18 cellular contexts compared by ENCODE assay signal in genomic region chr7:6658618-6659345, GRCh38. TPM values are rescaled to one million over a fixed set of nuclear protein-coding genes. Genes with fewer than 3 reads are reported as not detected.
DNase-seq lines count a peak whose midpoint lies in the region; ATAC-seq, FAIRE-seq and TF ChIP-seq lines count a peak whose summit lies in the region.
"Had no signal": no experiment of that assay in that cellular context is flagged by ENCODE, and none has a peak within 500 bp of the region (broad histone marks: within the 10 kb centered on the region; RNA-seq: fewer than 3 reads in every experiment).

No MANE protein-coding gene starts in this region.

- no peak overlapping the region for H3K27ac Mint-ChIP-seq in activated CD4-positive, alpha-beta T cell treated with anti-CD3 and anti-CD28 coated beads for 36 hours
- H3K27ac Mint-ChIP-seq: activated CD4-positive, alpha-beta memory T cell treated with anti-CD3 and anti-CD28 coated beads, Interleukin-2, amount 10 ng/mL, durations not matched to agents 7 days and 5 days had no signal

- H3K27me3 Mint-ChIP-seq in activated CD4-positive, alpha-beta T cell treated with anti-CD3 and anti-CD28 coated beads for 36 hours: no peaks in the 10 kb centered on the region

- no peak for DNase-seq in activated CD4-positive, alpha-beta T cell treated with anti-CD3 and anti-CD28 coated beads for 36 hours
- no peak for DNase-seq in activated CD4-positive, alpha-beta T cell treated with anti-CD3 and anti-CD28 coated beads, Interleukin-2, amount 50 U/mL, for 4 hours
- DNase-seq in H54 (ENCODE audit: insufficient read length, low spot score): peak; percentile 74
- DNase-seq in K562 (ENCODE audit: extremely low read depth in 1 of 4, low spot score in 3 of 4): no peak
- peak; percentile 77 for DNase-seq in osteoblast (ENCODE audit: insufficient read length, low spot score, missing footprints)
- no peak for DNase-seq in Right ventricle myocardium superior
- DNase-seq in NCI-H1694 treated with DMSO at 0.1 percent for 48 hours (lab: John Stamatoyannopoulos, UW): no peak
- DNase-seq in suprapubic skin (ENCODE audit: low spot score in 2 of 2): no peak
- DNase-seq: ACHN; activated CD4-positive, alpha-beta memory T cell treated with anti-CD3 and anti-CD28 coated beads, Interleukin-2, amount 10 ng/mL, durations not matched to agents 7 days and 5 days; aorta; GDM1; naive B cell; psoas muscle; stimulated activated naive CD4-positive, alpha-beta T cell had no signal

- in situ Hi-C loops in K562 (cut with MboI): no loop called here

- no TSS peak for BruUV-seq in K562 (replicated peaks; lab: Mats Ljungman, UMichigan)

- POLR2A ChIA-PET in activated CD4-positive, alpha-beta T cell treated with anti-CD3 and anti-CD28 coated beads for 36 hours (lab: Charles Lee): no interaction called here
- POLR2A ChIA-PET in K562 (lab: Yijun Ruan, JAX): interaction anchor here (0.8 to 1.0 kb wide), 3 partner anchors 9 to 19 kb away, joined by 3 to 4 read pairs (median 3); no protein-coding TSS in a partner anchor

- FAIRE-seq in H54 (lab: Jason Lieb, UNC) (no peak), K562 (lab: Jason Lieb, UNC) (peak; percentile 32)
- FAIRE-seq: colon had no signal

- H3K9me1 ChIP-seq in K562 (ENCODE audit: control insufficient read depth, insufficient read depth, low read length): no peaks in the 10 kb centered on the region

- no peak for TF ChIP-seq EP300 in K562 (IDR thresholded peaks at IDR 0.05; ENCODE audit: low read length)
- no peak for TF ChIP-seq EP300 in suprapubic skin (IDR thresholded peaks at IDR 0.05)

- ATAC-seq in activated CD4-positive, alpha-beta T cell treated with anti-CD3 and anti-CD28 coated beads for 36 hours: peak; percentile 67
- ATAC-seq in K562: peak; percentile 46
- no peak for ATAC-seq in Right ventricle myocardium superior (ENCODE audit: poor library complexity)
- ATAC-seq: psoas muscle had no signal

- CTCF ChIA-PET in activated CD4-positive, alpha-beta T cell treated with anti-CD3 and anti-CD28 coated beads for 36 hours (lab: Charles Lee): interaction anchor here (0.9 to 1.0 kb wide), 2 partner anchors 60 to 537 kb away, joined by 3 read pairs; no protein-coding TSS in a partner anchor
- CTCF ChIA-PET in K562 (lab: Yijun Ruan, JAX; ENCODE audit: low intra/inter-chr PET ratio): no interaction called here

- WGBS in K562 (ENCODE audit: insufficient coverage, low coverage, missing lambda C conversion rate): 5% methylated on average over 11 of the region's 11 CpGs
- 28% methylated on average over 10 of the region's 11 CpGs for WGBS in suprapubic skin

- H3K9ac ChIP-seq in K562 (ENCODE audit: insufficient read depth in 1 of 2, low read depth in 2 of 2, low read length in 2 of 2): peak overlapping the region in 1 of 2 experiments; percentile 21; a peak in 1 of 4 replicates

- no peak for TF ChIP-seq CTCF in K562 (IDR thresholded peaks at IDR 0.05 in 2 of 3, conservative IDR thresholded peaks at IDR 0.05 in 1 of 3; ENCODE audit: insufficient read depth in 2 of 3, low read depth in 1 of 3, low read length in 3 of 3)
- TF ChIP-seq CTCF in osteoblast (IDR thresholded peaks at IDR 0.05; ENCODE audit: extremely low read depth, low read depth, low read length): no peak
- no peak for TF ChIP-seq CTCF in suprapubic skin (IDR thresholded peaks at IDR 0.05)

- peaks cover 4% of the 10 kb centered on the region for H3K4me1 Mint-ChIP-seq in activated CD4-positive, alpha-beta T cell treated with anti-CD3 and anti-CD28 coated beads for 36 hours

- H3K27me3 ChIP-seq in K562 (ENCODE audit: control insufficient read depth in 2 of 2, insufficient read depth in 2 of 2, low read length in 2 of 2) (peaks cover 0 to 5% of the 10 kb centered on the region in 2 experiments; a peak in 1 of 5 replicates), osteoblast (ENCODE audit: insufficient read depth, low read length) (no peaks in the 10 kb centered on the region), suprapubic skin (peaks cover 3% of the 10 kb centered on the region)

- H2AFZ ChIP-seq in K562 (ENCODE audit: low read depth, low read length) (no peak overlapping the region), osteoblast (ENCODE audit: low read length) (no peak overlapping the region)

- H3K79me2 ChIP-seq in K562 (ENCODE audit: control insufficient read depth, insufficient read depth, low read length): no peaks in the 10 kb centered on the region
- no peaks in the 10 kb centered on the region for H3K79me2 ChIP-seq in osteoblast (ENCODE audit: insufficient read depth, low read length)

- H3K4me3 Mint-ChIP-seq in activated CD4-positive, alpha-beta T cell treated with anti-CD3 and anti-CD28 coated beads for 36 hours: no peak overlapping the region
- H3K4me3 Mint-ChIP-seq: activated CD4-positive, alpha-beta memory T cell treated with anti-CD3 and anti-CD28 coated beads, Interleukin-2, amount 10 ng/mL, durations not matched to agents 7 days and 5 days; naive B cell had no signal

- H3K9me3 ChIP-seq in K562 (replicated peaks; ENCODE audit: control insufficient read depth, insufficient read depth, low read depth, low read length): no peaks in the 10 kb centered on the region
- no peaks in the 10 kb centered on the region for H3K9me3 ChIP-seq in osteoblast (ENCODE audit: low read depth, low read length)
- H3K9me3 ChIP-seq in suprapubic skin: no peaks in the 10 kb centered on the region
- H3K9me3 ChIP-seq: HAP-1, psoas muscle had no signal

- H3K4me2 ChIP-seq in K562 (ENCODE audit: insufficient read depth, low read length): no peak overlapping the region
- H3K4me2 ChIP-seq in osteoblast (ENCODE audit: insufficient read depth, low read length): no peak overlapping the region

- H3K4me1 ChIP-seq in K562 (replicated peaks in 1 of 2; ENCODE audit: control insufficient read depth in 2 of 2, insufficient read depth in 2 of 2, low read length in 2 of 2) (peaks cover 0 to 6% of the 10 kb centered on the region in 2 experiments; a peak in 2 of 5 replicates), osteoblast (ENCODE audit: insufficient read depth, low read length) (no peaks in the 10 kb centered on the region), suprapubic skin (peaks cover 1% of the 10 kb centered on the region)
- H3K4me1 ChIP-seq: HAP-1, psoas muscle had no signal

- H3K36me3 Mint-ChIP-seq in activated CD4-positive, alpha-beta T cell treated with anti-CD3 and anti-CD28 coated beads for 36 hours (ENCODE audit: low read depth): peaks cover 9% of the 10 kb centered on the region
- H3K36me3 Mint-ChIP-seq: naive B cell had no signal

- H3K27ac ChIP-seq in K562 (ENCODE audit: extremely low read depth, low read depth, low read length) (no peak overlapping the region), osteoblast (ENCODE audit: low read depth, low read length) (no peak overlapping the region), suprapubic skin (no peak overlapping the region)
- H3K27ac ChIP-seq: epithelial cell of prostate, psoas muscle had no signal

- H3K4me3 ChIP-seq in K562 (no peak overlapping the region), osteoblast (ENCODE audit: insufficient read depth, low read length) (no peak overlapping the region), suprapubic skin (no peak overlapping the region)
- H3K4me3 ChIP-seq: HAP-1, psoas muscle had no signal

- intact Hi-C loops in activated CD4-positive, alpha-beta T cell treated with anti-CD3 and anti-CD28 coated beads for 36 hours (cut with DNase I, micrococcal nuclease): no loop called here
- intact Hi-C loops in K562 (cut with micrococcal nuclease): no loop called here
- intact Hi-C loops in Right ventricle myocardium superior (cut with DNase I): no loop called here

- no peaks in the 10 kb centered on the region for H3K9me3 Mint-ChIP-seq in activated CD4-positive, alpha-beta T cell treated with anti-CD3 and anti-CD28 coated beads for 36 hours (ENCODE audit: low read depth)

- H4K20me1 ChIP-seq in K562 (replicated peaks; ENCODE audit: control insufficient read depth, insufficient read depth, low read length): no peaks in the 10 kb centered on the region
- peaks cover 7% of the 10 kb centered on the region for H4K20me1 ChIP-seq in osteoblast (ENCODE audit: insufficient read depth, low read length)

- H3K36me3 ChIP-seq in K562 (ENCODE audit: control insufficient read depth, insufficient read depth, low read length): peaks cover 11% of the 10 kb centered on the region; the same call in 1 of the 3 replicates
- H3K36me3 ChIP-seq in osteoblast (ENCODE audit: insufficient read depth, low read length): peaks cover 6% of the 10 kb centered on the region
- H3K36me3 ChIP-seq in suprapubic skin: peaks cover 23% of the 10 kb centered on the region
- H3K36me3 ChIP-seq: HAP-1 had no signal

- no peak for TF ChIP-seq RAD21 in K562 (CRISPR knock-in tag; conservative IDR thresholded peaks at IDR 0.05 in 1 of 2, IDR thresholded peaks at IDR 0.05 in 1 of 2)

- TF ChIP-seq POLR2A in H54 (IDR thresholded peaks at IDR 0.05; ENCODE audit: low read depth, low read length) (no peak), K562 (conservative IDR thresholded peaks at IDR 0.05) (no peak), suprapubic skin (IDR thresholded peaks at IDR 0.05) (no peak)

RNA-seq across cellular contexts. Expression of gene ZNF316, which starts 21.7 kb away (rescaled TPM):
- total RNA-seq in activated CD4-positive, alpha-beta T cell treated with anti-CD3 and anti-CD28 coated beads for 36 hours: 10 to 100 TPM; 15.7 to 20.8 TPM
- 41.8 and 68.9 TPM in 2 replicates for total RNA-seq in K562 (2011; cell fraction: chromatin; rRNA removed; ENCODE audit: low replicate concordance)
- 30.9 and 36.6 TPM in 2 replicates for total RNA-seq in K562 (2011; cell fraction: nucleolus; rRNA removed)
- total RNA-seq in K562 (2011; cell fraction: nucleoplasm; rRNA removed): 33.3 and 35.6 TPM in 2 replicates
- total RNA-seq in K562 (2014; rRNA removed) (18.6 and 20.5 TPM in 2 replicates), K562 (2014; rRNA removed; fragmentation: Illumina TruSeq; extraction: Trizol) (9.2 and 10.4 TPM in 2 replicates), K562 (2015; rRNA removed; fragmentation: Illumina TruSeq; extraction: Trizol) (7.3 and 7.8 TPM in 2 replicates), K562 (2021) (25.2 and 34.0 TPM in 2 replicates), osteoblast (12.4 and 14.1 TPM in 2 replicates), Right ventricle myocardium superior (16.2 TPM), suprapubic skin (10 to 100 TPM; 20.8 to 58.6 (median 30.6) TPM)
- polyA plus RNA-seq in K562 (2011; rRNA removed) (8.6 and 9.7 TPM in 2 replicates), K562 (2014; fragmentation: Illumina TruSeq; extraction: Trizol) (7.0 and 9.8 TPM in 2 replicates), K562 (2014; fragmentation: Nextera tagmentation; extraction: Ambion mirVana) (under 1 TPM; 0.10 to 0.14 TPM), K562 (2014; rRNA removed) (15.5 and 16.3 TPM in 2 replicates)
- polyA plus RNA-seq in K562 (2011; cell fraction: cytosol; rRNA removed): 5.9 and 13.5 TPM in 2 replicates
- 38.1 and 50.4 TPM in 2 replicates for polyA plus RNA-seq in K562 (2011; cell fraction: nucleus; rRNA removed)
- 17.3 and 23.1 TPM in 2 replicates for polyA plus RNA-seq in K562 (2012)
- polyA minus RNA-seq in K562 (2011; rRNA and poly(A)+ RNA removed): 7.3 and 7.4 TPM in 2 replicates
- polyA minus RNA-seq in K562 (2011; cell fraction: cytosol; rRNA and poly(A)+ RNA removed): 8.6 and 8.7 TPM in 2 replicates
- polyA minus RNA-seq in K562 (2011; cell fraction: nucleus; rRNA and poly(A)+ RNA removed): 9.0 and 12.6 TPM in 2 replicates

RNA-seq across cellular contexts. Expression of gene ZNF853, which starts 43.4 kb away (rescaled TPM):
- total RNA-seq in activated CD4-positive, alpha-beta T cell treated with anti-CD3 and anti-CD28 coated beads for 36 hours: 1 to 10 TPM; 1.2 to 1.3 TPM
- not detected in 2 replicates for total RNA-seq in K562 (2011; cell fraction: chromatin; rRNA removed; ENCODE audit: low replicate concordance)
- 0.17 TPM in 1 of 2 replicates, not detected in the other for total RNA-seq in K562 (2011; cell fraction: nucleolus; rRNA removed)
- total RNA-seq in K562 (2011; cell fraction: nucleoplasm; rRNA removed): not detected in 2 replicates
- total RNA-seq in K562 (2014; rRNA removed): 0.04 TPM in 1 of 2 replicates, not detected in the other
- not detected in 2 replicates for total RNA-seq in K562 (2014; rRNA removed; fragmentation: Illumina TruSeq; extraction: Trizol)
- not detected in 2 replicates for total RNA-seq in K562 (2015; rRNA removed; fragmentation: Illumina TruSeq; extraction: Trizol)
- total RNA-seq in K562 (2021): not detected in 2 replicates
- 0.05 TPM in 1 of 2 replicates, not detected in the other for polyA plus RNA-seq in K562 (2011; rRNA removed)
- 0.01 and 0.03 TPM in 2 replicates for polyA plus RNA-seq in K562 (2011; cell fraction: cytosol; rRNA removed)
- 0.04 TPM in 1 of 2 replicates, not detected in the other for polyA plus RNA-seq in K562 (2011; cell fraction: nucleus; rRNA removed)
- 0.06 TPM in 1 of 2 replicates, not detected in the other for polyA plus RNA-seq in K562 (2012)
- 0.03 TPM in 1 of 2 replicates, not detected in the other for polyA plus RNA-seq in K562 (2014; fragmentation: Illumina TruSeq; extraction: Trizol)
- not detected for polyA plus RNA-seq in K562 (2014; fragmentation: Nextera tagmentation; extraction: Ambion mirVana)
- not detected in 2 replicates for polyA plus RNA-seq in K562 (2014; rRNA removed)
- 0.32 TPM in 1 of 2 replicates, not detected in the other for polyA minus RNA-seq in K562 (2011; rRNA and poly(A)+ RNA removed)
- polyA minus RNA-seq in K562 (2011; cell fraction: cytosol; rRNA and poly(A)+ RNA removed): not detected in 2 replicates
- not detected in 2 replicates for polyA minus RNA-seq in K562 (2011; cell fraction: nucleus; rRNA and poly(A)+ RNA removed)
- under 0.01 TPM in 2 replicates for total RNA-seq in osteoblast
- total RNA-seq in Right ventricle myocardium superior: 10.7 TPM
- total RNA-seq in suprapubic skin: 1 to 10 TPM; 1.6 to 4.6 (median 3.7) TPM

RNA-seq across cellular contexts. Expression of gene ZNF12, which starts 48.0 kb away (rescaled TPM):
- 10 to 100 TPM; 22.4 to 23.2 TPM for total RNA-seq in activated CD4-positive, alpha-beta T cell treated with anti-CD3 and anti-CD28 coated beads for 36 hours
- total RNA-seq in K562 (2011; cell fraction: chromatin; rRNA removed; ENCODE audit: low replicate concordance): 15.9 and 67.2 TPM in 2 replicates
- total RNA-seq in K562 (2011; cell fraction: nucleolus; rRNA removed): 11.5 and 19.3 TPM in 2 replicates
- 22.7 and 23.4 TPM in 2 replicates for total RNA-seq in K562 (2011; cell fraction: nucleoplasm; rRNA removed)
- 12.9 and 13.3 TPM in 2 replicates for total RNA-seq in K562 (2014; rRNA removed)
- 19.3 and 23.4 TPM in 2 replicates for total RNA-seq in K562 (2014; rRNA removed; fragmentation: Illumina TruSeq; extraction: Trizol)
- total RNA-seq in K562 (2015; rRNA removed; fragmentation: Illumina TruSeq; extraction: Trizol): 19.2 and 20.3 TPM in 2 replicates
- 15.0 and 21.1 TPM in 2 replicates for total RNA-seq in K562 (2021)
- 32.3 and 34.7 TPM in 2 replicates for polyA plus RNA-seq in K562 (2011; rRNA removed)
- 6.7 and 10.5 TPM in 2 replicates for polyA plus RNA-seq in K562 (2011; cell fraction: cytosol; rRNA removed)
- polyA plus RNA-seq in K562 (2011; cell fraction: nucleus; rRNA removed): 52.8 and 97.8 TPM in 2 replicates
- 9.4 and 16.5 TPM in 2 replicates for polyA plus RNA-seq in K562 (2012)
- 13.8 and 14.7 TPM in 2 replicates for polyA plus RNA-seq in K562 (2014; fragmentation: Illumina TruSeq; extraction: Trizol)
- polyA plus RNA-seq in K562 (2014; fragmentation: Nextera tagmentation; extraction: Ambion mirVana): 1 to 10 TPM; 5.8 to 7.3 TPM
- polyA plus RNA-seq in K562 (2014; rRNA removed): 14.8 and 18.9 TPM in 2 replicates
- 27.6 and 41.2 TPM in 2 replicates for polyA minus RNA-seq in K562 (2011; rRNA and poly(A)+ RNA removed)
- polyA minus RNA-seq in K562 (2011; cell fraction: cytosol; rRNA and poly(A)+ RNA removed): 14.7 and 22.5 TPM in 2 replicates
- 14.8 and 31.2 TPM in 2 replicates for polyA minus RNA-seq in K562 (2011; cell fraction: nucleus; rRNA and poly(A)+ RNA removed)
- total RNA-seq in osteoblast: 20.9 and 22.8 TPM in 2 replicates
- total RNA-seq in Right ventricle myocardium superior: 12.3 TPM
- total RNA-seq in suprapubic skin: 10 to 100 TPM; 17.9 to 33.0 (median 19.0) TPM

Comparison
In these comparisons a context has a peak if more than half of its experiments do, and no peak if none do; other contexts are left out.
1. DNase-seq: peak in H54 (single experiment) and osteoblast (single experiment); none in activated CD4-positive, alpha-beta T cell treated with anti-CD3 and anti-CD28 coated beads for 36 hours (single experiment), activated CD4-positive, alpha-beta T cell treated with anti-CD3 and anti-CD28 coated beads, Interleukin-2, amount 50 U/mL, for 4 hours (0 of 2), K562 (0 of 4), Right ventricle myocardium superior (single experiment), NCI-H1694 treated with DMSO at 0.1 percent for 48 hours (single experiment) and suprapubic skin (0 of 2).